Comparison of ENCODE assay signal across 19 cellular contexts in genomic region chr17:45101546-45101882, GRCh38. TPM values are rescaled to one million over a fixed set of nuclear protein-coding genes. Genes with fewer than 3 reads are reported as not detected.
DNase-seq lines count a peak whose midpoint lies in the region; ATAC-seq and TF ChIP-seq lines count a peak whose summit lies in the region.
"Had no signal": no experiment of that assay in that cellular context is flagged by ENCODE, and none has a peak within 500 bp of the region (broad histone marks: within the 10 kb centered on the region; RNA-seq: fewer than 3 reads in every experiment).

No MANE protein-coding gene starts in this region.

- DNase-seq in IMR-90 = no peak
- DNase-seq in MCF 10A (ENCODE audit: unreplicated experiment) = no peak
- no peak for DNase-seq in mesenchymal stem cell
- DNase-seq in testis = no peak
- DNase-seq in CD8-positive, alpha-beta T cell = no peak
- DNase-seq in activated CD4-positive, alpha-beta T cell treated with anti-CD3 and anti-CD28 coated beads for 48 hours = no peak
- DNase-seq in RKO (ENCODE audit: low spot score) = no peak
- DNase-seq: activated CD8-positive, alpha-beta memory T cell treated with anti-CD3 and anti-CD28 coated beads, Interleukin-2, amount 50 U/mL, for 48 hours; activated naive CD4-positive, alpha-beta T cell treated with Interleukin-2 at 50 U/mL for 16 hours; body of pancreas; DMS79 treated with DMSO at 0.1 percent for 48 hours; HFFc6; lower lobe of right lung; NCI-H187; NCI-H446; SJCRH30; substantia nigra had no signal

- H3K18ac ChIP-seq in IMR-90 (ENCODE audit: low read depth, low read length) (no peak overlapping the region), mesenchymal stem cell (ENCODE audit: low read depth in 1 of 2, low read length in 2 of 2) (no peak overlapping the region)

- H2BK15ac ChIP-seq in IMR-90 (ENCODE audit: low read depth, low read length) (no peak overlapping the region), mesenchymal stem cell (ENCODE audit: low read depth, poor library complexity, severe bottlenecking) (no peak overlapping the region)

- WGBS in IMR-90 (ENCODE audit: extremely low coverage in 2 of 2, insufficient read length in 1 of 2), 2 experiments = 50% methylated on average over 1 of the region's 9 CpGs; no CpG with 5 or more reads in 1 of the 2 experiments
- WGBS in mesenchymal stem cell = 94% methylated on average over 9 of the region's 9 CpGs
- 39 to 47% methylated on average over 9 of the region's 9 CpGs for WGBS in testis, 2 donors

- BruUV-seq in IMR-90 (replicated peaks; lab: Mats Ljungman, UMichigan) (no TSS peak), MCF 10A (replicated peaks; lab: Mats Ljungman, UMichigan) (no TSS peak)

- no peak for TF ChIP-seq RAD21 in IMR-90 (IDR thresholded peaks at IDR 0.05; ENCODE audit: low read length)

- no peak overlapping the region for H4K5ac ChIP-seq in IMR-90 (ENCODE audit: low read depth, low read length)

- intact Hi-C loops in IMR-90 (cut with micrococcal nuclease) (no loop called here), MCF 10A (cut with micrococcal nuclease) (no loop called here), testis (cut with DNase I; ENCODE audit: low total_unique reads) (no loop called here)
- intact Hi-C loops in CD8-positive, alpha-beta T cell (cut with DNase I, micrococcal nuclease) = no loop called here

- peaks cover 28% of the 10 kb centered on the region for H3K4me1 Mint-ChIP-seq in MCF 10A (ENCODE audit: insufficient read depth, unreplicated experiment)
- no peaks in the 10 kb centered on the region for H3K4me1 Mint-ChIP-seq in CD8-positive, alpha-beta T cell (ENCODE audit: low read depth)

- CTCF ChIA-PET in IMR-90 (lab: Yijun Ruan, JAX) (no interaction called here), MCF 10A (lab: Yijun Ruan, JAX) (interaction anchor here (1.1 to 3.3 kb wide), 5 partner anchors 28 to 54 kb away, joined by 3 to 17 read pairs (median 12); partner anchors contain the start of genes ACBD4 and PLCD3)
- CTCF ChIA-PET in CD8-positive, alpha-beta T cell (lab: Charles Lee) = interaction anchor here (0.6 to 2.4 kb wide), 2 partner anchors 34 to 988 kb away, joined by 3 to 14 read pairs; partner anchors contain the start of gene ACBD4

- no peak overlapping the region for H3K27ac ChIP-seq in IMR-90 (ENCODE audit: insufficient read depth, low read length)
- H3K27ac ChIP-seq in mesenchymal stem cell (ENCODE audit: low read length, poor library complexity, severe bottlenecking) = peak overlapping the region; percentile 80
- peak overlapping the region; percentile 21 to 77 for H3K27ac ChIP-seq in testis
- H3K27ac ChIP-seq in CD8-positive, alpha-beta T cell (ENCODE audit: low read depth, low read length) = no peak overlapping the region
- H3K27ac ChIP-seq: body of pancreas, C4-2B, lower lobe of right lung, SJCRH30 had no signal

- peak overlapping the region; percentile 6 for H3K4me3 Mint-ChIP-seq in MCF 10A (ENCODE audit: unreplicated experiment)
- no peak overlapping the region for H3K4me3 Mint-ChIP-seq in CD8-positive, alpha-beta T cell
- H3K4me3 Mint-ChIP-seq: HFFc6; natural killer cell treated with Interleukin-12 subunit alpha and Interleukin-12 subunit beta and Interleukin-15 and Interleukin-18, amount 100 ng/mL, for 72 hours had no signal

- no peak overlapping the region for H3K9ac ChIP-seq in IMR-90 (ENCODE audit: low read depth, low read length)
- peak overlapping the region; percentile 70 for H3K9ac ChIP-seq in mesenchymal stem cell (ENCODE audit: low read length)

- no peak overlapping the region for H2BK20ac ChIP-seq in IMR-90 (ENCODE audit: low read depth, low read length)

- H3K36me3 Mint-ChIP-seq in MCF 10A (ENCODE audit: insufficient read depth, unreplicated experiment) = peaks cover 86% of the 10 kb centered on the region
- H3K36me3 Mint-ChIP-seq in CD8-positive, alpha-beta T cell = peaks cover 84% of the 10 kb centered on the region

- H3K9me3 Mint-ChIP-seq in MCF 10A (ENCODE audit: unreplicated experiment) = no peaks in the 10 kb centered on the region
- H3K9me3 Mint-ChIP-seq in CD8-positive, alpha-beta T cell = no peaks in the 10 kb centered on the region
- H3K9me3 Mint-ChIP-seq: HFFc6; natural killer cell treated with Interleukin-12 subunit alpha and Interleukin-12 subunit beta and Interleukin-15 and Interleukin-18, amount 100 ng/mL, for 72 hours had no signal

- H2AFZ ChIP-seq in IMR-90 (replicated peaks; ENCODE audit: low read length, poor library complexity) (no peak overlapping the region), mesenchymal stem cell (ENCODE audit: low read depth, low read length) (no peak overlapping the region)

- H3K4me1 ChIP-seq in IMR-90 (ENCODE audit: control insufficient read depth, insufficient read depth, low read length) (peaks cover 7% of the 10 kb centered on the region; the same call in 1 of the 2 replicates), mesenchymal stem cell (ENCODE audit: control insufficient read depth, insufficient read depth, low read depth, low read length) (peaks cover 21% of the 10 kb centered on the region), testis (peaks cover 25% of the 10 kb centered on the region)
- no peaks in the 10 kb centered on the region for H3K4me1 ChIP-seq in CD8-positive, alpha-beta T cell (ENCODE audit: insufficient read depth, low read length)
- H3K4me1 ChIP-seq: body of pancreas, SJCRH30 had no signal

- no peak overlapping the region for H2BK12ac ChIP-seq in mesenchymal stem cell (ENCODE audit: low read length in 2 of 2)

- no peaks in the 10 kb centered on the region for H3K27me3 Mint-ChIP-seq in MCF 10A (ENCODE audit: insufficient read depth, unreplicated experiment)
- H3K27me3 Mint-ChIP-seq in CD8-positive, alpha-beta T cell (ENCODE audit: low read depth) = no peaks in the 10 kb centered on the region
- H3K27me3 Mint-ChIP-seq: natural killer cell treated with Interleukin-12 subunit alpha and Interleukin-12 subunit beta and Interleukin-15 and Interleukin-18, amount 100 ng/mL, for 72 hours had no signal

- in situ Hi-C loops in IMR-90 (cut with MboI; ENCODE audit: low sequenced_read_pairs) = no loop called here

- no peak for TF ChIP-seq CTCF in IMR-90 (conservative IDR thresholded peaks at IDR 0.05; ENCODE audit: low read depth, low read length)
- TF ChIP-seq CTCF in MCF 10A (IDR thresholded peaks at IDR 0.05; ENCODE audit: unreplicated experiment) = no peak
- no peak for TF ChIP-seq CTCF in testis (IDR thresholded peaks at IDR 0.05)
- no peak for TF ChIP-seq CTCF in CD8-positive, alpha-beta T cell (IDR thresholded peaks at IDR 0.05)

- H3K4me3 ChIP-seq in IMR-90 (ENCODE audit: insufficient read depth, low read depth, low read length) = no peak overlapping the region
- no peak overlapping the region for H3K4me3 ChIP-seq in mesenchymal stem cell (ENCODE audit: insufficient read depth in 1 of 2, low read depth in 1 of 2, low read length in 2 of 2)
- no peak overlapping the region for H3K4me3 ChIP-seq in testis
- no peak overlapping the region for H3K4me3 ChIP-seq in CD8-positive, alpha-beta T cell (ENCODE audit: low read depth, low read length)
- H3K4me3 ChIP-seq: body of pancreas, lower lobe of right lung, SJCRH30 had no signal

- H4K91ac ChIP-seq in IMR-90 (ENCODE audit: insufficient read depth, low read depth, low read length) = no peak overlapping the region
- H4K91ac ChIP-seq in mesenchymal stem cell (ENCODE audit: low read length) = no peak overlapping the region

- H3K4me2 ChIP-seq in IMR-90 (ENCODE audit: low read depth, low read length) (no peak overlapping the region), mesenchymal stem cell (ENCODE audit: low read length, poor library complexity, severe bottlenecking) (no peak overlapping the region)

- H3K36me3 ChIP-seq in IMR-90 (ENCODE audit: control insufficient read depth, insufficient read depth, low read length) = peaks cover 85% of the 10 kb centered on the region
- peaks cover 80 to 83% of the 10 kb centered on the region in 2 experiments for H3K36me3 ChIP-seq in mesenchymal stem cell (ENCODE audit: control insufficient read depth in 1 of 2, insufficient read depth in 2 of 2, low read depth in 1 of 2, low read length in 2 of 2)
- H3K36me3 ChIP-seq in testis (ENCODE audit: low read depth, missing control alignments) = no peaks in the 10 kb centered on the region
- peaks cover 68% of the 10 kb centered on the region for H3K36me3 ChIP-seq in CD8-positive, alpha-beta T cell (ENCODE audit: insufficient read depth, low read length)

- dilution Hi-C loops in IMR-90 (cut with HindIII; ENCODE audit: low sequenced_read_pairs, unreplicated experiment) = no loop called here

- peak overlapping the region; percentile 51 for H2AK9ac ChIP-seq in IMR-90 (replicated peaks; ENCODE audit: low read depth, low read length, poor library complexity)

- peak overlapping the region; percentile 80 for H3K27ac Mint-ChIP-seq in MCF 10A (ENCODE audit: low read depth, unreplicated experiment)
- no peak overlapping the region for H3K27ac Mint-ChIP-seq in CD8-positive, alpha-beta T cell

- H3K23ac ChIP-seq in IMR-90 (ENCODE audit: low read depth, low read length) = no peak overlapping the region
- H3K23ac ChIP-seq in mesenchymal stem cell (ENCODE audit: low read length in 2 of 2) = no peak overlapping the region

- no peak overlapping the region for H3K56ac ChIP-seq in IMR-90 (ENCODE audit: extremely low read depth, insufficient read depth, low read length)

- H3K27me3 ChIP-seq in IMR-90 (ENCODE audit: control insufficient read depth, insufficient read depth, low read length) = no peaks in the 10 kb centered on the region
- no peaks in the 10 kb centered on the region for H3K27me3 ChIP-seq in mesenchymal stem cell (ENCODE audit: control insufficient read depth in 1 of 2, insufficient read depth in 1 of 2, low read length in 2 of 2)
- no peaks in the 10 kb centered on the region for H3K27me3 ChIP-seq in testis
- H3K27me3 ChIP-seq in CD8-positive, alpha-beta T cell (ENCODE audit: insufficient read depth, low read length) = no peaks in the 10 kb centered on the region
- H3K27me3 ChIP-seq: body of pancreas, SJCRH30 had no signal

- H3K9me1 ChIP-seq in IMR-90 (ENCODE audit: insufficient read depth, low read length) = no peaks in the 10 kb centered on the region

- no peak for ATAC-seq in IMR-90 (ENCODE audit: low read depth)
- ATAC-seq in CD8-positive, alpha-beta T cell = no peak
- ATAC-seq: body of pancreas; lower lobe of right lung; natural killer cell treated with Interleukin-12 subunit alpha and Interleukin-12 subunit beta and Interleukin-15 and Interleukin-18, amount 100 ng/mL, for 72 hours had no signal

- H3K9me3 ChIP-seq in IMR-90 (ENCODE audit: control insufficient read depth, insufficient read depth, low read length) = no peaks in the 10 kb centered on the region
- H3K9me3 ChIP-seq in mesenchymal stem cell (ENCODE audit: control insufficient read depth, low read length) = no peaks in the 10 kb centered on the region
- no peaks in the 10 kb centered on the region for H3K9me3 ChIP-seq in testis
- H3K9me3 ChIP-seq in CD8-positive, alpha-beta T cell (ENCODE audit: low read length) = no peaks in the 10 kb centered on the region
- H3K9me3 ChIP-seq: body of pancreas, lower lobe of right lung, SJCRH30 had no signal

- H2BK120ac ChIP-seq in IMR-90 (ENCODE audit: low read depth, low read length) (no peak overlapping the region), mesenchymal stem cell (ENCODE audit: low read depth, low read length) (no peak overlapping the region)

- H4K8ac ChIP-seq in IMR-90 (ENCODE audit: low read depth in 2 of 2, low read length in 2 of 2) = no peak overlapping the region; a peak in 1 of 4 replicates
- H4K8ac ChIP-seq in mesenchymal stem cell (ENCODE audit: low read length) = no peak overlapping the region

- H2BK5ac ChIP-seq in IMR-90 (ENCODE audit: low read depth, low read length, poor library complexity, severe bottlenecking) (no peak overlapping the region), mesenchymal stem cell (ENCODE audit: low read depth, low read length, poor library complexity, severe bottlenecking) (no peak overlapping the region)

- H2AK5ac ChIP-seq in IMR-90 (ENCODE audit: low read depth, low read length) = no peak overlapping the region
- peak overlapping the region; percentile 67 for H2AK5ac ChIP-seq in mesenchymal stem cell (ENCODE audit: low read length, severe bottlenecking)

- peaks cover 4% of the 10 kb centered on the region; the same call in 1 of the 2 replicates for H4K20me1 ChIP-seq in IMR-90 (ENCODE audit: insufficient read depth, low read length)

- H3K14ac ChIP-seq in IMR-90 (replicated peaks; ENCODE audit: low read depth, low read length) = no peak overlapping the region
- no peak overlapping the region for H3K14ac ChIP-seq in mesenchymal stem cell (ENCODE audit: low read length in 2 of 2)

- H3K4ac ChIP-seq in IMR-90 (ENCODE audit: low read depth, low read length) = no peak overlapping the region
- H3K4ac ChIP-seq in mesenchymal stem cell (ENCODE audit: low read depth in 1 of 2, low read length in 2 of 2) = no peak overlapping the region

- POLR2A ChIA-PET in IMR-90 (lab: Charles Lee; ENCODE audit: unreplicated experiment) = no interaction called here
- POLR2A ChIA-PET in MCF 10A (lab: Yijun Ruan, JAX) = interaction anchor here (0.6 to 7.3 kb wide), 13 partner anchors 8 to 213 kb away, joined by 3 to 54 read pairs (median 7); partner anchors contain the start of genes DCAKD and NMT1
- POLR2A ChIA-PET in CD8-positive, alpha-beta T cell (lab: Charles Lee) = no interaction called here

- TF ChIP-seq POLR2A in IMR-90 (IDR thresholded peaks at IDR 0.05; ENCODE audit: low read depth, low read length) = no peak
- TF ChIP-seq POLR2A in testis (IDR thresholded peaks at IDR 0.05) = no peak

- H3K79me1 ChIP-seq in IMR-90 (ENCODE audit: low read depth in 1 of 2, low read length in 2 of 2) = peaks cover 13 to 63% of the 10 kb centered on the region in 2 experiments
- H3K79me1 ChIP-seq in mesenchymal stem cell (replicated peaks; ENCODE audit: low read length, poor library complexity, severe bottlenecking) = peaks cover 30% of the 10 kb centered on the region

RNA-seq across cellular contexts. Expression of gene PLCD3, which starts 30.8 kb away (rescaled TPM):
- total RNA-seq in IMR-90 (2012; rRNA removed) (5.3 and 5.6 TPM in 2 replicates), MCF 10A (2022) (54.5 and 69.7 TPM in 2 replicates), testis (100 to 1,000 TPM in 1 of 2 donors, 10 to 100 TPM in 1; 86.3 to 106 TPM)
- polyA plus RNA-seq in IMR-90 (2012; rRNA removed) (36.6 and 39.0 TPM in 2 replicates), testis (ENCODE audit: insufficient read depth, low read depth, low replicate concordance) (62.2 TPM)
- polyA plus RNA-seq in IMR-90 (2012; cell fraction: cytosol; rRNA removed) = 14.8 and 45.8 TPM in 2 replicates
- 35.9 and 73.0 TPM in 2 replicates for polyA plus RNA-seq in IMR-90 (2012; cell fraction: nucleus; rRNA removed; ENCODE audit: low replicate concordance)
- polyA plus RNA-seq in mesenchymal stem cell (2013, experiment 1 of 2) = 63.5 TPM
- 58.4 TPM for polyA plus RNA-seq in mesenchymal stem cell (2013, experiment 2 of 2)
- total RNA-seq in CD8-positive, alpha-beta T cell = 1 to 10 TPM; 2.2 to 4.3 TPM

RNA-seq across cellular contexts. Expression of gene ACBD4, which starts 34.0 kb away (rescaled TPM):
- 1.7 and 2.3 TPM in 2 replicates for total RNA-seq in IMR-90 (2012; rRNA removed)
- 5.7 and 6.1 TPM in 2 replicates for polyA plus RNA-seq in IMR-90 (2012; rRNA removed)
- 4.5 and 5.5 TPM in 2 replicates for polyA plus RNA-seq in IMR-90 (2012; cell fraction: cytosol; rRNA removed)
- polyA plus RNA-seq in IMR-90 (2012; cell fraction: nucleus; rRNA removed; ENCODE audit: low replicate concordance) = 29.9 and 39.6 TPM in 2 replicates
- total RNA-seq in MCF 10A (2022) = 7.2 and 7.8 TPM in 2 replicates
- 3.8 TPM for polyA plus RNA-seq in mesenchymal stem cell (2013, experiment 1 of 2)
- polyA plus RNA-seq in mesenchymal stem cell (2013, experiment 2 of 2) = 4.1 TPM
- total RNA-seq in testis = 1 to 10 TPM; 8.3 to 9.1 TPM
- 7.5 TPM for polyA plus RNA-seq in testis (ENCODE audit: insufficient read depth, low read depth, low replicate concordance)
- 10 to 100 TPM; 15.5 to 19.3 TPM for total RNA-seq in CD8-positive, alpha-beta T cell

RNA-seq across cellular contexts. Expression of gene NMT1, which starts 40.4 kb away (rescaled TPM):
- total RNA-seq in IMR-90 (2012; rRNA removed) (57.5 and 60.6 TPM in 2 replicates), MCF 10A (2022) (85.3 and 89.7 TPM in 2 replicates), testis (10 to 100 TPM; 76.1 to 79.0 TPM)
- polyA plus RNA-seq in IMR-90 (2012; rRNA removed) (36.0 and 38.0 TPM in 2 replicates), testis (ENCODE audit: insufficient read depth, low read depth, low replicate concordance) (143 TPM)
- 21.3 and 29.7 TPM in 2 replicates for polyA plus RNA-seq in IMR-90 (2012; cell fraction: cytosol; rRNA removed)
- polyA plus RNA-seq in IMR-90 (2012; cell fraction: nucleus; rRNA removed; ENCODE audit: low replicate concordance) = 26.3 and 44.4 TPM in 2 replicates
- 118 TPM for polyA plus RNA-seq in mesenchymal stem cell (2013, experiment 1 of 2)
- polyA plus RNA-seq in mesenchymal stem cell (2013, experiment 2 of 2) = 123 TPM
- 10 to 100 TPM; 62.6 to 66.6 TPM for total RNA-seq in CD8-positive, alpha-beta T cell

RNA-seq across cellular contexts. Expression of gene HEXIM1, which starts 46.8 kb away (rescaled TPM):
- total RNA-seq in IMR-90 (2012; rRNA removed) (5.9 and 8.6 TPM in 2 replicates), MCF 10A (2022) (22.5 and 26.7 TPM in 2 replicates), testis (10 to 100 TPM; 51.8 to 68.8 TPM)
- polyA plus RNA-seq in IMR-90 (2012; rRNA removed) (14.5 TPM in 2 replicates), testis (ENCODE audit: insufficient read depth, low read depth, low replicate concordance) (38.8 TPM)
- 13.5 and 13.8 TPM in 2 replicates for polyA plus RNA-seq in IMR-90 (2012; cell fraction: cytosol; rRNA removed)
- 8.5 and 12.5 TPM in 2 replicates for polyA plus RNA-seq in IMR-90 (2012; cell fraction: nucleus; rRNA removed; ENCODE audit: low replicate concordance)
- polyA plus RNA-seq in mesenchymal stem cell (2013, experiment 1 of 2) = 23.8 TPM
- 23.7 TPM for polyA plus RNA-seq in mesenchymal stem cell (2013, experiment 2 of 2)
- total RNA-seq in CD8-positive, alpha-beta T cell = 10 to 100 TPM; 76.5 to 77.2 TPM

RNA-seq across cellular contexts. Expression of gene DCAKD, which starts 50.1 kb away (rescaled TPM):
- total RNA-seq in IMR-90 (2012; rRNA removed) (42.5 and 47.9 TPM in 2 replicates), MCF 10A (2022) (23.1 and 23.3 TPM in 2 replicates), testis (10 to 100 TPM; 63.1 to 72.5 TPM)
- polyA plus RNA-seq in IMR-90 (2012; rRNA removed) (31.3 and 32.3 TPM in 2 replicates), testis (ENCODE audit: insufficient read depth, low read depth, low replicate concordance) (33.2 TPM)
- polyA plus RNA-seq in IMR-90 (2012; cell fraction: cytosol; rRNA removed) = 24.2 and 46.9 TPM in 2 replicates
- 30.5 and 63.2 TPM in 2 replicates for polyA plus RNA-seq in IMR-90 (2012; cell fraction: nucleus; rRNA removed; ENCODE audit: low replicate concordance)
- 21.4 TPM for polyA plus RNA-seq in mesenchymal stem cell (2013, experiment 1 of 2)
- 21.3 TPM for polyA plus RNA-seq in mesenchymal stem cell (2013, experiment 2 of 2)
- 1 to 10 TPM; 8.3 to 8.4 TPM for total RNA-seq in CD8-positive, alpha-beta T cell

Comparison
In these comparisons a context has a peak if more than half of its experiments do, and no peak if none do; other contexts are left out.
1. H3K27ac ChIP-seq: peak in mesenchymal stem cell (single experiment) and testis (2 of 2); none in IMR-90 (single experiment) and CD8-positive, alpha-beta T cell (single experiment).